In the genomic region with DNA sequence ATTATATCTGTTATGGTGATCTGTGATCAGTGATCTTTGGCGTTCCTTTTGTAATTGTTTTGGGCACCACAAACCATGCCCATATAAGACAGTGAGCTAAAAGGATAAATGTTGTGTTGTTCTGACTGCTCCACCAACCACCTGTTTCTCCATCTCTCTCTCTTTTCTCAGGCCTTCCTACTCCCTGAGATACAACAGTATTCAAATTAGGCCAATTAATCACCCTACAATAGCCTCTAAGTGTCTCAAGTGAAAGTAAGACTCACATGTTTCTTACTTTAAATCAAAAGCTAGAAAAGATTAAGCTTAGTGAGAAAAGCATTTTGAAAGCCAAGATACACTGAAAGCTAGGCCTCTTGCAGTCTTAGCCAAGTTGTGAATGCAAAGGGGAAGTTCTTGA, we compare ENCODE assay signal across 18 cellular contexts.
DNase-seq lines count a peak whose midpoint lies in the region; ATAC-seq and TF ChIP-seq lines count a peak whose summit lies in the region.
"Had no signal": no experiment of that assay in that cellular context is flagged by ENCODE, and none has a peak within 500 bp of the region (broad histone marks: within the 10 kb centered on the region; RNA-seq: fewer than 3 reads in every experiment).

No MANE protein-coding gene starts in this region.

- H3K4me3 ChIP-seq in ascending aorta = no peak overlapping the region
- H3K4me3 ChIP-seq: body of pancreas, stomach had no signal

- no peak overlapping the region for H3K4me3 Mint-ChIP-seq in chondrocyte (ENCODE audit: unreplicated experiment)
- H3K4me3 Mint-ChIP-seq in stimulated activated memory B cell treated with anti-CD40 and anti-IgM and Interleukin-4, amounts not matched to agents 10 μg/mL and 1 μg/mL and 100 μg/mL, for 72 hours = no peak overlapping the region
- H3K4me3 Mint-ChIP-seq: memory B cell had no signal

- peaks cover 6% of the 10 kb centered on the region for H3K4me1 Mint-ChIP-seq in chondrocyte (ENCODE audit: low read depth)
- H3K4me1 Mint-ChIP-seq in stimulated activated memory B cell treated with anti-CD40 and anti-IgM and Interleukin-4, amounts not matched to agents 10 μg/mL and 1 μg/mL and 100 μg/mL, for 72 hours = no peaks in the 10 kb centered on the region
- H3K4me1 Mint-ChIP-seq: memory B cell had no signal

- peaks cover 2% of the 10 kb centered on the region for H3K9me3 Mint-ChIP-seq in chondrocyte (ENCODE audit: low read depth)
- no peaks in the 10 kb centered on the region for H3K9me3 Mint-ChIP-seq in stimulated activated memory B cell treated with anti-CD40 and anti-IgM and Interleukin-4, amounts not matched to agents 10 μg/mL and 1 μg/mL and 100 μg/mL, for 72 hours

- TF ChIP-seq CTCF in chondrocyte (IDR thresholded peaks at IDR 0.05) (no peak), ascending aorta (IDR thresholded peaks at IDR 0.05) (no peak)

- peak overlapping the region; percentile 6 for H3K27ac Mint-ChIP-seq in chondrocyte (ENCODE audit: unreplicated experiment)
- no peak overlapping the region for H3K27ac Mint-ChIP-seq in stimulated activated memory B cell treated with anti-CD40 and anti-IgM and Interleukin-4, amounts not matched to agents 10 μg/mL and 1 μg/mL and 100 μg/mL, for 72 hours
- H3K27ac Mint-ChIP-seq: memory B cell had no signal

- no peaks in the 10 kb centered on the region for H3K27me3 ChIP-seq in ascending aorta
- H3K27me3 ChIP-seq: body of pancreas, neutrophil, stomach had no signal

- no peak overlapping the region for H3K27ac ChIP-seq in ascending aorta
- H3K27ac ChIP-seq: body of pancreas, KMS-11, neutrophil, stomach had no signal

- H3K4me1 ChIP-seq in ascending aorta = peaks cover 0 to 2% of the 10 kb centered on the region in 2 donors
- H3K4me1 ChIP-seq: body of pancreas, stomach had no signal

- no peak for DNase-seq in chondrocyte (ENCODE audit: low spot score)
- DNase-seq in NCI-H146 treated with DMSO at 0.1 percent for 48 hours (lab: John Stamatoyannopoulos, UW; ENCODE audit: unreplicated experiment) = no peak
- DNase-seq in ascending aorta (ENCODE audit: low spot score in 2 of 2) = no peak
- DNase-seq: body of pancreas, DMS153, NCI-H1694 treated with DMSO at 0.1 percent for 48 hours, NCI-H748 treated with DMSO at 0.1 percent for 48 hours, SHP77, stomach, T1000 had no signal

- no peaks in the 10 kb centered on the region for H3K36me3 ChIP-seq in ascending aorta
- H3K36me3 ChIP-seq: neutrophil, stomach had no signal

- H3K36me3 Mint-ChIP-seq in chondrocyte (ENCODE audit: low read depth) = peaks cover 1% of the 10 kb centered on the region
- no peaks in the 10 kb centered on the region for H3K36me3 Mint-ChIP-seq in stimulated activated memory B cell treated with anti-CD40 and anti-IgM and Interleukin-4, amounts not matched to agents 10 μg/mL and 1 μg/mL and 100 μg/mL, for 72 hours
- H3K36me3 Mint-ChIP-seq: memory B cell had no signal

- H3K27me3 Mint-ChIP-seq in chondrocyte (ENCODE audit: low read depth) = no peaks in the 10 kb centered on the region
- H3K27me3 Mint-ChIP-seq in stimulated activated memory B cell treated with anti-CD40 and anti-IgM and Interleukin-4, amounts not matched to agents 10 μg/mL and 1 μg/mL and 100 μg/mL, for 72 hours = no peaks in the 10 kb centered on the region
- H3K27me3 Mint-ChIP-seq: memory B cell had no signal

- intact Hi-C loops in ascending aorta (cut with DNase I) = no loop called here

- H3K9me3 ChIP-seq in ascending aorta = no peaks in the 10 kb centered on the region
- H3K9me3 ChIP-seq: body of pancreas, neutrophil had no signal

- peak; percentile 85 for ATAC-seq in GM19324 (IDR thresholded peaks at IDR 0.05; ENCODE audit: low FRiP score, unreplicated experiment)
- peak; percentile 77 for ATAC-seq in HG02571 (IDR thresholded peaks at IDR 0.05; ENCODE audit: unreplicated experiment)
- ATAC-seq in HG03159 (IDR thresholded peaks at IDR 0.05; ENCODE audit: unreplicated experiment) = peak; percentile 79
- ATAC-seq in stimulated activated memory B cell treated with anti-CD40 and anti-IgM and Interleukin-4, amounts not matched to agents 10 μg/mL and 1 μg/mL and 100 μg/mL, for 72 hours = no peak
- no peak for ATAC-seq in GM19035 (IDR thresholded peaks at IDR 0.05; ENCODE audit: unreplicated experiment)
- ATAC-seq: body of pancreas had no signal

Comparison
In these comparisons a context has a peak if more than half of its experiments do, and no peak if none do; other contexts are left out.
1. ATAC-seq: peak in GM19324 (single experiment), HG02571 (single experiment) and HG03159 (single experiment); none in stimulated activated memory B cell treated with anti-CD40 and anti-IgM and Interleukin-4, amounts not matched to agents 10 μg/mL and 1 μg/mL and 100 μg/mL, for 72 hours (single experiment) and GM19035 (single experiment).